Comparison of ENCODE assay signal across 34 cellular contexts in the genomic region with DNA sequence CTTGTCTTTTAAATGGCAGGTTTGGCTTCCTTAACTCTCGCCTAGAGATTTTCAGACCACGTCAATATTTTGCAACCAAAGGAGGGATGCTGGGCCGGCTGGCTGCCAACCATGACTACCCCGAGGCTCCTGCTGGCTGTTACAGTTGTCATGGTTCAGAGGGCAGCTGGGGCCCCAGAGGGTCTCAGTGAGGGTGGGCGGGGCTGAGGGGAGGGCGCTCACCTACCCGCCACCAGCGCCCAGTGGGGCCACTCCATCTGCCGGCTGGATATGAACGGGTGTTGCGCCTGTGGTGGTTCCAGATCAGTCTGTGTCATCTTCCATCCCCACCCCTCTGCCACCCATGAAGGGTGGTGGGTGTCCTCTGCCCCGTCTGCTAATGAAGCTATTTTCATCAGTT. TPM values are rescaled to one million over a fixed set of nuclear protein-coding genes. Genes with fewer than 3 reads are reported as not detected.
"Had no signal": no experiment of that assay in that cellular context is flagged by ENCODE, and none has a peak within 500 bp of the region (broad histone marks: within the 10 kb centered on the region; RNA-seq: fewer than 3 reads in every experiment).

No MANE protein-coding gene starts in this region.

- H3K4me3 Mint-ChIP-seq: activated CD4-positive, alpha-beta memory T cell treated with anti-CD3 and anti-CD28 coated beads for 36 hours; activated naive CD4-positive, alpha-beta T cell treated with anti-CD3 and anti-CD28 coated beads, Interleukin-2, amount 10 ng/mL, durations not matched to agents 7 days and 5 days; activated naive CD8-positive, alpha-beta T cell; activated naive CD8-positive, alpha-beta T cell treated with anti-CD3 and anti-CD28 coated beads, Interleukin-2, amount 50 U/mL, for 24 hours; brain had no signal

- H3K27me3 ChIP-seq: SJSA1 had no signal

- H3K9me3 Mint-ChIP-seq: activated CD4-positive, alpha-beta memory T cell treated with anti-CD3 and anti-CD28 coated beads for 36 hours; activated naive CD4-positive, alpha-beta T cell treated with anti-CD3 and anti-CD28 coated beads, Interleukin-2, amount 10 ng/mL, durations not matched to agents 7 days and 5 days; activated naive CD8-positive, alpha-beta T cell treated with anti-CD3 and anti-CD28 coated beads, Interleukin-2, amount 50 U/mL, for 24 hours had no signal

- H3K27ac Mint-ChIP-seq: activated CD4-positive, alpha-beta memory T cell treated with anti-CD3 and anti-CD28 coated beads for 36 hours; activated CD4-positive, alpha-beta T cell treated with anti-CD3 and anti-CD28 coated beads for 36 hours; activated naive CD4-positive, alpha-beta T cell treated with anti-CD3 and anti-CD28 coated beads, Interleukin-2, amount 10 ng/mL, durations not matched to agents 7 days and 5 days; activated naive CD8-positive, alpha-beta T cell; activated naive CD8-positive, alpha-beta T cell treated with anti-CD3 and anti-CD28 coated beads, Interleukin-2, amount 50 U/mL, for 24 hours; brain had no signal

- FAIRE-seq: TTC549 had no signal

- H3K4me2 ChIP-seq: SK-N-SH had no signal

- H3K9me3 ChIP-seq: SJSA1, SK-N-SH had no signal

- H3K9ac ChIP-seq: SK-N-SH had no signal

- H3K27ac ChIP-seq: SJSA1 had no signal

- H3K27me3 Mint-ChIP-seq: activated CD4-positive, alpha-beta memory T cell treated with anti-CD3 and anti-CD28 coated beads for 36 hours; activated naive CD8-positive, alpha-beta T cell had no signal

- H3K36me3 ChIP-seq: SJSA1 had no signal

- H3K36me3 Mint-ChIP-seq: activated CD4-positive, alpha-beta memory T cell treated with anti-CD3 and anti-CD28 coated beads for 36 hours; activated naive CD4-positive, alpha-beta T cell treated with anti-CD3 and anti-CD28 coated beads, Interleukin-2, amount 10 ng/mL, durations not matched to agents 7 days and 5 days; activated naive CD8-positive, alpha-beta T cell; brain had no signal

- H3K4me1 Mint-ChIP-seq: activated naive CD4-positive, alpha-beta T cell treated with anti-CD3 and anti-CD28 coated beads, Interleukin-2, amount 10 ng/mL, durations not matched to agents 7 days and 5 days had no signal

- H3K4me3 ChIP-seq: SJSA1 had no signal

- ATAC-seq: activated CD4-positive, alpha-beta T cell treated with anti-CD3 and anti-CD28 coated beads for 36 hours; activated CD4-positive, CD25-positive, alpha-beta regulatory T cell treated with anti-CD3 and anti-CD28 coated beads, Interleukin-2, amount 50 U/mL, for 24 hours; activated naive CD8-positive, alpha-beta T cell treated with anti-CD3 and anti-CD28 coated beads, Interleukin-2, amount 50 U/mL, for 24 hours; Panc1 had no signal

- DNase-seq: activated CD4-positive, alpha-beta memory T cell treated with anti-CD3 and anti-CD28 coated beads for 36 hours; activated CD4-positive, alpha-beta T cell treated with anti-CD3 and anti-CD28 coated beads for 36 hours; activated CD4-positive, alpha-beta T cell treated with anti-CD3 and anti-CD28 coated beads, Interleukin-2, amount 50 U/mL, for 1 hour; activated CD8-positive, alpha-beta memory T cell treated with anti-CD3 and anti-CD28 coated beads, Interleukin-2, amount 50 U/mL, for 48 hours; activated effector memory CD4-positive, alpha-beta T cell treated with Interleukin-2 at 50 U/mL for 16 hours; activated naive CD4-positive, alpha-beta T cell treated with anti-CD3 and anti-CD28 coated beads, Interleukin-2, amount 10 ng/mL, durations not matched to agents 7 days and 5 days; activated naive CD8-positive, alpha-beta T cell treated with anti-CD3 and anti-CD28 coated beads, Interleukin-2, amount 50 U/mL, for 24 hours; activated T-cell treated with anti-CD3 and anti-CD28 coated beads, Interleukin-2, amount 50 U/mL, for 48 hours; anterior cingulate cortex; central memory CD4-positive, alpha-beta T cell; MM.1S; MV-4-11; NCI-H1092; NCI-H1436 treated with DMSO at 0.1 percent for 48 hours; NCI-H1694 treated with DMSO at 0.1 percent for 48 hours; NCI-H2029; NCI-H345; NCI-H524 treated with DMSO at 0.1 percent for 48 hours; SHP77; SK-N-SH; SW 1271; T-helper 1 cell; T1000 had no signal

RNA-seq across cellular contexts. Expression of a gene that starts 12.3 kb away (rescaled TPM):
- total RNA-seq: activated CD4-positive, alpha-beta memory T cell treated with anti-CD3 and anti-CD28 coated beads for 36 hours; activated CD4-positive, alpha-beta T cell treated with anti-CD3 and anti-CD28 coated beads for 36 hours; cerebellum; LHCN-M2; NCI-H460; RPMI7951; SJSA1; T-helper 2 cell treated with Interferon-gamma antibody and Interleukin-4, amounts not matched to agents 100 ng/mL and 5 ng/mL, for 36 hours had no signal
- polyA plus RNA-seq: SK-N-SH had no signal

RNA-seq across cellular contexts. Expression of a gene that starts 22.6 kb away (rescaled TPM):
- total RNA-seq: cerebellum; LHCN-M2; NCI-H460; RPMI7951; SJSA1; T-helper 2 cell treated with Interferon-gamma antibody and Interleukin-4, amounts not matched to agents 100 ng/mL and 5 ng/mL, for 36 hours had no signal
- polyA plus RNA-seq: SK-N-SH had no signal
